ENCODE assay signal across 9 cellular contexts in the genomic region with DNA sequence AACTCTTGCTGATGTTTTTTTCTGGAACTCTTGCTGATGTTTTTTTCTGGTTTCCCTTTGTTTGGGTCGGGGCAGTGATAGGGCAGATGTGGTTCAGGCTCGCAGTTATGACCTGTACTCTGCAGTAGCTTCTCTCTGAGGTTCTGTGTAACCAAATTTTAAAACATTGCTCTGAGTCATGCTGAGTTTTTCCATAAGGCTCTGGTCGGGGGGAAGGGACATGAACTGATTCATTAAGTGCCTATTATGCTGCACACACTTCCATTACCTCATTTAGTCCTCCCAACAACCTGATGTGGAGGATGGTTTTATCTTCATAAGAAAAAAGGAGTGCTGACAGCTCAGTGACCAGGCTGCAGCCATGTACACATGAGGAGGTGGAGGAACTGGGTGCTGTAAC. TPM values are rescaled to one million over a fixed set of nuclear protein-coding genes. Genes with fewer than 3 reads are reported as not detected.
DNase-seq lines count a peak whose midpoint lies in the region; ATAC-seq and TF ChIP-seq lines count a peak whose summit lies in the region.
"Had no signal": no experiment of that assay in that cellular context is flagged by ENCODE, and none has a peak within 500 bp of the region (broad histone marks: within the 10 kb centered on the region; RNA-seq: fewer than 3 reads in every experiment).

No MANE protein-coding gene starts in this region.

- H3K4me3 ChIP-seq in Caco-2 (ENCODE audit: low read depth, low read length) = no peak overlapping the region

- peak; percentile 93 for DNase-seq in HCEC 1CT
- no peak for DNase-seq in activated CD4-positive, alpha-beta T cell treated with anti-CD3 and anti-CD28 coated beads, Interleukin-2, amount 10 ng/mL, durations not matched to agents 24 days and 14 days
- DNase-seq in fibroblast of peridontal ligament (ENCODE audit: extremely low read depth) = peak; percentile 83
- DNase-seq in stimulated activated CD4-positive, alpha-beta T cell treated with anti-CD3 and anti-CD28 coated beads, Interleukin-4, amount 100 ng/mL, for 24 hours = peak; percentile 72
- no peak for DNase-seq in medulla oblongata (ENCODE audit: extremely low spot score)
- no peak for DNase-seq in NCI-H2029 (lab: John Stamatoyannopoulos, UW)
- no peak for DNase-seq in Caco-2

- peak overlapping the region; percentile 48 for H3K4me3 Mint-ChIP-seq in activated CD4-positive, alpha-beta T cell treated with anti-CD3 and anti-CD28 coated beads, Interleukin-2, amount 10 ng/mL, durations not matched to agents 24 days and 14 days
- no peak overlapping the region for H3K4me3 Mint-ChIP-seq in Caco-2 (ENCODE audit: unreplicated experiment)

- H3K27ac Mint-ChIP-seq in activated CD4-positive, alpha-beta T cell treated with anti-CD3 and anti-CD28 coated beads, Interleukin-2, amount 10 ng/mL, durations not matched to agents 24 days and 14 days = peak overlapping the region; percentile 85
- H3K27ac Mint-ChIP-seq in Caco-2 (ENCODE audit: unreplicated experiment) = no peak overlapping the region

- CTCF ChIA-PET in Caco-2 (lab: Charles Lee) = no interaction called here

- ATAC-seq in HG02759 (IDR thresholded peaks at IDR 0.05; ENCODE audit: unreplicated experiment) = no peak
- ATAC-seq: Panc1 had no signal

- H3K27me3 ChIP-seq in Caco-2 (replicated peaks; ENCODE audit: control insufficient read depth, insufficient read depth, low read length) = no peaks in the 10 kb centered on the region

- intact Hi-C loops in activated CD4-positive, alpha-beta T cell treated with anti-CD3 and anti-CD28 coated beads, Interleukin-2, amount 10 ng/mL, durations not matched to agents 24 days and 14 days (cut with micrococcal nuclease) = loop anchor here (1.0 to 2.0 kb wide), 4 partner anchors 19 to 80 kb away; a partner anchor contains a TSS
- intact Hi-C loops in Caco-2 (cut with micrococcal nuclease; ENCODE audit: unreplicated experiment) = loop anchor here (10.0 kb wide), 1 partner anchor 148 kb away; a partner anchor contains a TSS

- H3K36me3 ChIP-seq in Caco-2 (ENCODE audit: control insufficient read depth, insufficient read depth, low read length) = no peaks in the 10 kb centered on the region

- no peak for TF ChIP-seq CTCF in Caco-2 (IDR thresholded peaks at IDR 0.05; ENCODE audit: insufficient read depth in 1 of 2, low read depth in 1 of 2, low read length in 1 of 2, severe bottlenecking in 1 of 2, unreplicated experiment in 1 of 2)

- no peaks in the 10 kb centered on the region for H3K4me1 ChIP-seq in Caco-2

- peaks cover 5% of the 10 kb centered on the region for H3K36me3 Mint-ChIP-seq in activated CD4-positive, alpha-beta T cell treated with anti-CD3 and anti-CD28 coated beads, Interleukin-2, amount 10 ng/mL, durations not matched to agents 24 days and 14 days (ENCODE audit: low read depth)
- H3K36me3 Mint-ChIP-seq in Caco-2 (ENCODE audit: insufficient read depth, unreplicated experiment) = no peaks in the 10 kb centered on the region

- no TSS peak for BruUV-seq in Caco-2 (replicated peaks; lab: Mats Ljungman, UMichigan)

- no peaks in the 10 kb centered on the region for H3K27me3 Mint-ChIP-seq in activated CD4-positive, alpha-beta T cell treated with anti-CD3 and anti-CD28 coated beads, Interleukin-2, amount 10 ng/mL, durations not matched to agents 24 days and 14 days
- H3K27me3 Mint-ChIP-seq in Caco-2 (ENCODE audit: insufficient read depth, unreplicated experiment) = no peaks in the 10 kb centered on the region

- no peaks in the 10 kb centered on the region for H3K9me3 ChIP-seq in Caco-2

- H3K4me1 Mint-ChIP-seq in activated CD4-positive, alpha-beta T cell treated with anti-CD3 and anti-CD28 coated beads, Interleukin-2, amount 10 ng/mL, durations not matched to agents 24 days and 14 days = peaks cover 45% of the 10 kb centered on the region
- H3K4me1 Mint-ChIP-seq in Caco-2 (ENCODE audit: low read depth, unreplicated experiment) = peaks cover 7% of the 10 kb centered on the region

- no peaks in the 10 kb centered on the region for H3K9me3 Mint-ChIP-seq in activated CD4-positive, alpha-beta T cell treated with anti-CD3 and anti-CD28 coated beads, Interleukin-2, amount 10 ng/mL, durations not matched to agents 24 days and 14 days
- H3K9me3 Mint-ChIP-seq in Caco-2 (ENCODE audit: unreplicated experiment) = no peaks in the 10 kb centered on the region

- POLR2A ChIA-PET in Caco-2 (lab: Charles Lee) = no interaction called here

RNA-seq across cellular contexts. Expression of a gene that starts 18.9 kb away (rescaled TPM):
- 27.3 and 31.3 TPM in 2 replicates for total RNA-seq in activated CD4-positive, alpha-beta T cell treated with anti-CD3 and anti-CD28 coated beads, Interleukin-2, amount 10 ng/mL, durations not matched to agents 24 days and 14 days
- total RNA-seq in Caco-2 (2022) = 22.1 and 23.5 TPM in 2 replicates

Comparison
In these comparisons a context has a peak if more than half of its experiments do, and no peak if none do; other contexts are left out.
1. DNase-seq: peak in HCEC 1CT (single experiment), fibroblast of peridontal ligament (single experiment) and stimulated activated CD4-positive, alpha-beta T cell treated with anti-CD3 and anti-CD28 coated beads, Interleukin-4, amount 100 ng/mL, for 24 hours (single experiment); none in activated CD4-positive, alpha-beta T cell treated with anti-CD3 and anti-CD28 coated beads, Interleukin-2, amount 10 ng/mL, durations not matched to agents 24 days and 14 days (single experiment), medulla oblongata (single experiment), NCI-H2029 (single experiment) and Caco-2 (0 of 2).